In genomic region chr6:139161817-139162284, GRCh38 we compare ENCODE assay signal across 8 cellular contexts. TPM values are rescaled to one million over a fixed set of nuclear protein-coding genes. Genes with fewer than 3 reads are reported as not detected.
DNase-seq lines count a peak whose midpoint lies in the region; ATAC-seq and TF ChIP-seq lines count a peak whose summit lies in the region.

No MANE protein-coding gene starts in this region.

- ATAC-seq in GM18511 (IDR thresholded peaks at IDR 0.05; ENCODE audit: unreplicated experiment) (peak; percentile 95), HG02759 (IDR thresholded peaks at IDR 0.05; ENCODE audit: unreplicated experiment) (peak; percentile 98), left cardiac atrium (no peak)

- no peaks in the 10 kb centered on the region for H3K27me3 ChIP-seq in effector memory CD4-positive, alpha-beta T cell (replicated peaks; ENCODE audit: control insufficient read depth, insufficient read depth, low read length, poor library complexity, severe bottlenecking)
- H3K27me3 ChIP-seq in dorsolateral prefrontal cortex (no peaks in the 10 kb centered on the region), uterus (no peaks in the 10 kb centered on the region)

- DNase-seq in T-helper 2 cell (peak in 4 of 5 experiments; percentile 45 to 88 (median 54)), left cardiac atrium (no peak), dorsolateral prefrontal cortex (no peak), uterus (no peak)
- peak; percentile 41 to 66 (median 49) for DNase-seq in effector memory CD4-positive, alpha-beta T cell
- DNase-seq in stimulated activated CD8-positive, alpha-beta memory T cell treated with anti-CD3 and anti-CD28 coated beads, Interleukin-7, amount 100 ng/mL, for 4 hours (ENCODE audit: low read depth in 2 of 2): peak; percentile 52 to 67

- intact Hi-C loops in left cardiac atrium (cut with DNase I): no loop called here
- intact Hi-C loops in dorsolateral prefrontal cortex (cut with DNase I): no loop called here
- intact Hi-C loops in uterus (cut with DNase I; ENCODE audit: low total_unique reads): no loop called here

- no peak for TF ChIP-seq POLR2A in uterus (IDR thresholded peaks at IDR 0.05)

- peaks cover 9% of the 10 kb centered on the region for H3K36me3 ChIP-seq in effector memory CD4-positive, alpha-beta T cell (ENCODE audit: control insufficient read depth, insufficient read depth, low read length)
- no peaks in the 10 kb centered on the region for H3K36me3 ChIP-seq in uterus

- H3K4me3 ChIP-seq in effector memory CD4-positive, alpha-beta T cell (ENCODE audit: insufficient read depth, low read depth, low read length, poor library complexity, severe bottlenecking): peak overlapping the region; percentile 39
- H3K4me3 ChIP-seq in dorsolateral prefrontal cortex (no peak overlapping the region), uterus (no peak overlapping the region)

- H3K27ac ChIP-seq in effector memory CD4-positive, alpha-beta T cell (ENCODE audit: insufficient read depth, low read length, poor library complexity, severe bottlenecking): peak overlapping the region; percentile 72
- no peak overlapping the region for H3K27ac ChIP-seq in dorsolateral prefrontal cortex
- H3K27ac ChIP-seq in uterus: no peak overlapping the region

- no peaks in the 10 kb centered on the region for H3K9me3 ChIP-seq in effector memory CD4-positive, alpha-beta T cell (ENCODE audit: control insufficient read depth, low read length)
- H3K9me3 ChIP-seq in uterus: no peaks in the 10 kb centered on the region

- peaks cover 74% of the 10 kb centered on the region for H3K4me1 ChIP-seq in effector memory CD4-positive, alpha-beta T cell (ENCODE audit: control insufficient read depth, insufficient read depth, low read length, poor library complexity, severe bottlenecking)
- H3K4me1 ChIP-seq in uterus: peaks cover 0 to 3% of the 10 kb centered on the region in 2 donors

- TF ChIP-seq CTCF in dorsolateral prefrontal cortex (IDR thresholded peaks at IDR 0.05 in 54 of 56, conservative IDR thresholded peaks at IDR 0.05 in 2 of 56; ENCODE audit: low read depth in 1 of 56, partially characterized antibody in 56 of 56) (no peak), uterus (IDR thresholded peaks at IDR 0.05) (no peak)

RNA-seq across cellular contexts. Expression of gene HECA, which starts 27.0 kb away (rescaled TPM):
- 10 to 100 TPM; 33.2 to 36.9 TPM for total RNA-seq in left cardiac atrium
- total RNA-seq in dorsolateral prefrontal cortex: 10 to 100 TPM; 19.3 to 43.8 (median 30.8) TPM
- total RNA-seq in uterus: 10 to 100 TPM; 11.3 to 38.4 (median 25.7) TPM

Comparison
In these comparisons a context has a peak if more than half of its experiments do, and no peak if none do; other contexts are left out.
1. ATAC-seq: peak in GM18511 (single experiment) and HG02759 (single experiment); none in left cardiac atrium (0 of 2).
2. DNase-seq: peak in T-helper 2 cell (4 of 5), effector memory CD4-positive, alpha-beta T cell (3 of 3) and stimulated activated CD8-positive, alpha-beta memory T cell treated with anti-CD3 and anti-CD28 coated beads, Interleukin-7, amount 100 ng/mL, for 4 hours (2 of 2); none in left cardiac atrium (single experiment), dorsolateral prefrontal cortex (0 of 10) and uterus (0 of 2).